In the genomic region with DNA sequence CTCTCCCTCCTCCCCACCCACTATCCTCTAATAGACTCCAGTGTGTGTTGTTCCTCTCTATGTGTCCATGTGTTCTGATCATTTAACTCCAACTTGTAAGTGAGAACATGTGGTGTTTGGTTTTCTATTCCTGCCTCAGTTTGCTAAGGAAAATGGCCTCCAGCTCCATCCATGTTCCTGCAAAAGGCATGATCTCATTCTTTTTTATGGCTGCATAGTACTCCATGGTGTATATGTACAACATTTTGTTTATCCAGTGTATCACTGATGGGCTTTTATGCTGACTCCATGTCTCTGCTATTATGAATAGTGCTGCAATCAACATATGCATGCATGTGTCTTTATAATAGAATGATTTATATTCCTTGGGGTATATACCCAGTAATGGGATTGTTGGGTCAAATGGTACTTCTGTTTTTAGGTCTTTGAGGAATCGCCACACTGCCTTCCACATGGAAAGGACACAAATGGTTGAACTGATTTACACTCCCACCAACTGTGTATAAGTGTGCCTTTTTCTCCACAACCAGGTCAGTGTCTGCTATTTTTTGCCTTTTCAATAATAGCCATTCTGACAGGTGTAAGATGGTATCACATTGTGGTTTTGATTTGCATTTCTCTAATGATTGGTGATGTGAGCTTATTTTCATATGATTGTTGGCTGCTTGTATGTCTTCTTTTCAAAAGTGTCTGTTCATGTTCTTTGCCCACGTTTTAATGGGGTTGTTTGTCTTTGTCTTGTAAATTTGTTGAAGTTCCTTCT, we compare ENCODE assay signal across 20 cellular contexts.
"Had no signal": no experiment of that assay in that cellular context is flagged by ENCODE, and none has a peak within 500 bp of the region (broad histone marks: within the 10 kb centered on the region; RNA-seq: fewer than 3 reads in every experiment).

No MANE protein-coding gene starts in this region.

- H3K4me2 ChIP-seq: hepatocyte had no signal

- H3K36me3 Mint-ChIP-seq: activated CD4-positive, alpha-beta memory T cell treated with anti-CD3 and anti-CD28 coated beads for 36 hours; activated CD8-positive, alpha-beta memory T cell treated with anti-CD3 and anti-CD28 coated beads, Interleukin-2, amount 10 ng/mL, durations not matched to agents 7 days and 5 days; activated naive CD4-positive, alpha-beta T cell treated with anti-CD3 and anti-CD28 coated beads, Interleukin-2, amount 50 U/mL, for 24 hours; memory B cell had no signal

- H3K9me3 Mint-ChIP-seq: activated CD4-positive, alpha-beta memory T cell treated with anti-CD3 and anti-CD28 coated beads for 36 hours; activated naive CD4-positive, alpha-beta T cell treated with anti-CD3 and anti-CD28 coated beads, Interleukin-2, amount 50 U/mL, for 24 hours had no signal

- H3K9me3 ChIP-seq: adrenal gland, gastroesophageal sphincter, mucosa of descending colon had no signal

- ATAC-seq: activated CD4-positive, alpha-beta T cell treated with anti-CD3 and anti-CD28 coated beads for 36 hours; activated CD8-positive, alpha-beta memory T cell treated with anti-CD3 and anti-CD28 coated beads, Interleukin-2, amount 10 ng/mL, durations not matched to agents 7 days and 5 days; gastroesophageal sphincter; left lobe of liver; mucosa of descending colon; naive thymus-derived CD8-positive, alpha-beta T cell; right cardiac atrium had no signal

- H3K27ac Mint-ChIP-seq: activated CD4-positive, alpha-beta memory T cell treated with anti-CD3 and anti-CD28 coated beads for 36 hours; activated CD4-positive, alpha-beta T cell treated with anti-CD3 and anti-CD28 coated beads for 36 hours; activated CD8-positive, alpha-beta memory T cell treated with anti-CD3 and anti-CD28 coated beads, Interleukin-2, amount 10 ng/mL, durations not matched to agents 7 days and 5 days; activated naive CD4-positive, alpha-beta T cell treated with anti-CD3 and anti-CD28 coated beads, Interleukin-2, amount 50 U/mL, for 24 hours; memory B cell; naive thymus-derived CD8-positive, alpha-beta T cell; progenitor cell of endocrine pancreas had no signal

- H3K4me3 Mint-ChIP-seq: activated CD4-positive, alpha-beta memory T cell treated with anti-CD3 and anti-CD28 coated beads for 36 hours; activated CD4-positive, alpha-beta T cell treated with anti-CD3 and anti-CD28 coated beads for 36 hours; activated CD8-positive, alpha-beta memory T cell treated with anti-CD3 and anti-CD28 coated beads, Interleukin-2, amount 10 ng/mL, durations not matched to agents 7 days and 5 days; activated naive CD4-positive, alpha-beta T cell treated with anti-CD3 and anti-CD28 coated beads, Interleukin-2, amount 50 U/mL, for 24 hours; memory B cell; naive thymus-derived CD8-positive, alpha-beta T cell had no signal

- H3K4me1 Mint-ChIP-seq: activated CD4-positive, alpha-beta T cell treated with anti-CD3 and anti-CD28 coated beads for 36 hours; activated CD8-positive, alpha-beta memory T cell treated with anti-CD3 and anti-CD28 coated beads, Interleukin-2, amount 10 ng/mL, durations not matched to agents 7 days and 5 days; activated naive CD4-positive, alpha-beta T cell treated with anti-CD3 and anti-CD28 coated beads, Interleukin-2, amount 50 U/mL, for 24 hours; naive thymus-derived CD8-positive, alpha-beta T cell had no signal

- DNase-seq: activated CD4-positive, alpha-beta memory T cell treated with anti-CD3 and anti-CD28 coated beads for 36 hours; activated CD4-positive, alpha-beta T cell treated with anti-CD3 and anti-CD28 coated beads for 36 hours; activated CD8-positive, alpha-beta memory T cell treated with anti-CD3 and anti-CD28 coated beads, Interleukin-2, amount 10 ng/mL, durations not matched to agents 7 days and 5 days; activated T-cell treated with anti-CD3 and anti-CD28 coated beads, Interleukin-2, amount 50 U/mL, for 1 hour; adrenal gland; islet precursor cell; mucosa of descending colon; naive thymus-derived CD8-positive, alpha-beta T cell; right cardiac atrium; stimulated activated CD4-positive, alpha-beta T cell treated with anti-CD3 and anti-CD28 coated beads, Interleukin-4, amount 100 ng/mL, for 24 hours; stimulated activated naive CD4-positive, alpha-beta T cell; T-helper 2 cell; trophoblast cell had no signal

- H3K4me3 ChIP-seq: adrenal gland, gastroesophageal sphincter, hepatocyte, mucosa of descending colon, skin epidermis had no signal

- H3K27me3 Mint-ChIP-seq: progenitor cell of endocrine pancreas had no signal
